ENCODE assay signal across 9 cellular contexts in genomic region chr10:12782537-12782936, GRCh38.
DNase-seq lines count a peak whose midpoint lies in the region; ATAC-seq and TF ChIP-seq lines count a peak whose summit lies in the region.
"Had no signal": no experiment of that assay in that cellular context is flagged by ENCODE, and none has a peak within 500 bp of the region (broad histone marks: within the 10 kb centered on the region; RNA-seq: fewer than 3 reads in every experiment).

No MANE protein-coding gene starts in this region.

- TF ChIP-seq CTCF in BE2C (IDR thresholded peaks at IDR 0.05; ENCODE audit: low read depth, low read length) (peak; percentile 79), RWPE2 (IDR thresholded peaks at IDR 0.05; ENCODE audit: poor library complexity, severe bottlenecking) (peak; percentile 82), cardiac fibroblast (IDR thresholded peaks at IDR 0.05; ENCODE audit: low read depth, low read length) (peak; percentile 68)

- peak; percentile 61 for DNase-seq in BE2C
- DNase-seq in H4 (ENCODE audit: low spot score), result peak; percentile 41
- no peak for DNase-seq in RWPE2 (ENCODE audit: low spot score)
- DNase-seq in cardiac fibroblast (ENCODE audit: low read depth in 2 of 2), result peak; percentile 37 to 53
- peak; percentile 42 for DNase-seq in myocyte (ENCODE audit: low read depth)
- no peak for DNase-seq in NCI-H1436 treated with DMSO at 0.1 percent for 48 hours (lab: John Stamatoyannopoulos, UW)
- no peak for DNase-seq in NCI-H2107 treated with DMSO at 0.1 percent for 48 hours (lab: John Stamatoyannopoulos, UW; ENCODE audit: unreplicated experiment)

- H3K27ac ChIP-seq in RWPE2 (ENCODE audit: poor library complexity, severe bottlenecking), result no peak overlapping the region
- H3K27ac ChIP-seq: epithelial cell of prostate had no signal

- ATAC-seq in RWPE2 (ENCODE audit: low read depth) (no peak), GM18909 (IDR thresholded peaks at IDR 0.05; ENCODE audit: poor library complexity, unreplicated experiment) (no peak)

- no peaks in the 10 kb centered on the region for H3K9me3 ChIP-seq in BE2C
- H3K9me3 ChIP-seq in RWPE2 (ENCODE audit: severe bottlenecking), result no peaks in the 10 kb centered on the region

- H3K36me3 ChIP-seq in BE2C, result no peaks in the 10 kb centered on the region
- H3K36me3 ChIP-seq in RWPE2 (ENCODE audit: low read depth), result no peaks in the 10 kb centered on the region

- no peak overlapping the region for H3K4me3 ChIP-seq in BE2C (ENCODE audit: low read depth, low read length)
- no peak overlapping the region for H3K4me3 ChIP-seq in RWPE2 (ENCODE audit: severe bottlenecking)
- H3K4me3 ChIP-seq in cardiac fibroblast (replicated peaks in 1 of 2; ENCODE audit: low read depth in 2 of 2, low read length in 2 of 2), result no peak overlapping the region

- no peaks in the 10 kb centered on the region for H3K4me1 ChIP-seq in BE2C
- no peaks in the 10 kb centered on the region for H3K4me1 ChIP-seq in RWPE2 (ENCODE audit: insufficient read depth, poor library complexity, severe bottlenecking)

- H3K27me3 ChIP-seq in BE2C (no peaks in the 10 kb centered on the region), RWPE2 (ENCODE audit: insufficient read depth, poor library complexity, severe bottlenecking) (no peaks in the 10 kb centered on the region)

Comparison
In these comparisons a context has a peak if more than half of its experiments do, and no peak if none do; other contexts are left out.
1. DNase-seq: peak in BE2C (single experiment), H4 (single experiment), cardiac fibroblast (2 of 2) and myocyte (single experiment); none in RWPE2 (single experiment), NCI-H1436 treated with DMSO at 0.1 percent for 48 hours (single experiment) and NCI-H2107 treated with DMSO at 0.1 percent for 48 hours (single experiment).
2. Peak in every context shown above with its lines, with median percentiles within 50 percentile points of each other: CTCF ChIP-seq.